12 cellular contexts compared by ENCODE assay signal in genomic region chr14:69997849-69998248, GRCh38.
A peak's percentile ranks its signal among the peaks of the same experiment; 100 is the strongest.
DNase-seq lines count a peak whose midpoint lies in the region; ATAC-seq and TF ChIP-seq lines count a peak whose summit lies in the region.
"Had no signal": no experiment of that assay in that cellular context is flagged by ENCODE, and none has a peak within 500 bp of the region (broad histone marks: within the 10 kb centered on the region; RNA-seq: fewer than 3 reads in every experiment).

No MANE protein-coding gene starts in this region.

- in situ Hi-C loops in T47D (cut with HindIII; ENCODE audit: low pct_unique_long_range_greater_than_20kb, low sequenced_read_pairs), result no loop called here

- no peak for TF ChIP-seq CTCF in GM10248 (IDR thresholded peaks at IDR 0.05; ENCODE audit: control extremely low read depth, extremely low read depth, low read depth, missing control alignments)

- H3K27me3 ChIP-seq in ACC112 (ENCODE audit: insufficient read depth, low read length), result peaks cover 2% of the 10 kb centered on the region; the same call in 1 of the 2 replicates
- H3K27me3 ChIP-seq: breast epithelium had no signal

- CTCF ChIA-PET in GM10248 (lab: Yijun Ruan, JAX), result interaction anchor here (1.0 to 1.4 kb wide), 2 partner anchors 15 to 31 kb away, joined by 3 to 6 read pairs; no protein-coding TSS in a partner anchor

- peak overlapping the region; percentile 3; the same call in 1 of the 2 replicates for H3K27ac ChIP-seq in ACC112 (ENCODE audit: low read depth, low read length)

- no peak overlapping the region for H3K4me3 ChIP-seq in ACC112 (ENCODE audit: low read depth, low read length)
- H3K4me3 ChIP-seq: breast epithelium had no signal

- ATAC-seq in left lobe of liver (peak; percentile 88), GM21576 (IDR thresholded peaks at IDR 0.05; ENCODE audit: unreplicated experiment) (no peak)

- H2AFZ ChIP-seq in ACC112 (ENCODE audit: low read length, unreplicated experiment), result no peak overlapping the region

- POLR2A ChIA-PET in GM10248 (lab: Yijun Ruan, JAX), result no interaction called here

- H3K79me2 ChIP-seq in ACC112 (ENCODE audit: control insufficient read depth, insufficient read depth, low read length, unreplicated experiment), result no peaks in the 10 kb centered on the region

- DNase-seq in NCI-H2196 (lab: John Stamatoyannopoulos, UW; ENCODE audit: unreplicated experiment) (peak; percentile 81), T47D (ENCODE audit: low read depth in 1 of 2, low spot score in 1 of 2) (peak; percentile 37 to 78), left lobe of liver (ENCODE audit: low spot score) (peak; percentile 81), GM10248 (ENCODE audit: extremely low spot score) (no peak), NCI-H510A treated with DMSO at 0.1 percent for 48 hours (lab: John Stamatoyannopoulos, UW) (no peak)
- DNase-seq in activated CD8-positive, alpha-beta memory T cell treated with anti-CD3 and anti-CD28 coated beads for 24 hours, result no peak
- DNase-seq: foreskin melanocyte, NCI-H1092 treated with DMSO at 0.1 percent for 48 hours, T1000 had no signal

- H3K36me3 ChIP-seq in ACC112 (ENCODE audit: insufficient read depth, low read length), result no peaks in the 10 kb centered on the region
- H3K36me3 ChIP-seq: breast epithelium had no signal

- H3K4me1 ChIP-seq in ACC112 (ENCODE audit: control insufficient read depth, insufficient read depth, low read length, unreplicated experiment), result peaks cover 9% of the 10 kb centered on the region

Comparison
In these comparisons a context has a peak if more than half of its experiments do, and no peak if none do; other contexts are left out.
1. DNase-seq: peak in NCI-H2196 (single experiment), T47D (2 of 2) and left lobe of liver (single experiment); none in GM10248 (single experiment), NCI-H510A treated with DMSO at 0.1 percent for 48 hours (single experiment) and activated CD8-positive, alpha-beta memory T cell treated with anti-CD3 and anti-CD28 coated beads for 24 hours (single experiment).